1 cellular context compared by ENCODE assay signal in the genomic region with DNA sequence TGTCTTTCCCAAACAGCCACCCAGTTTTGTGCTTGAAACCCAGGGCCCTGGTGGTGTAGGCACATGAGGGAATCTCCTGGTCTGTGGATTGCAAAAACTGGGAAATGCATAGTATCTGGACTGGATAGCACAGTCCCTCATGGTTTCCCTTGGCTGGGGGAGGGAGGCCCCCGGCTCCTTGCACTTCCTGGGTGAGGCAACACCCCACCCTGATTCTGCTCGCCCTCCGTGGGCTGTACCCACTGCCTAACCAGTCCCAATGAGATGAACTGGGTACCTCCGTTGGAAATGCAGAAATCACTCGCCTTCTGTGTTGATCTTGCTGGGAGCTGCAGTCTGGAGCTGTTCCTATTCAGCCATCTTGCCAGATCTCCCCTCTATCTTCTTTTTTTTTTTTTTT. TPM values are rescaled to one million over a fixed set of nuclear protein-coding genes. Genes with fewer than 3 reads are reported as not detected.
"Had no signal": no experiment of that assay in that cellular context is flagged by ENCODE, and none has a peak within 500 bp of the region (broad histone marks: within the 10 kb centered on the region; RNA-seq: fewer than 3 reads in every experiment).

No MANE protein-coding gene starts in this region.

RNA-seq across cellular contexts. Expression of a gene that starts 19.0 kb away (rescaled TPM):
- total RNA-seq: PC-3 had no signal
